ENCODE assay signal across 1 cellular context in the genomic region with DNA sequence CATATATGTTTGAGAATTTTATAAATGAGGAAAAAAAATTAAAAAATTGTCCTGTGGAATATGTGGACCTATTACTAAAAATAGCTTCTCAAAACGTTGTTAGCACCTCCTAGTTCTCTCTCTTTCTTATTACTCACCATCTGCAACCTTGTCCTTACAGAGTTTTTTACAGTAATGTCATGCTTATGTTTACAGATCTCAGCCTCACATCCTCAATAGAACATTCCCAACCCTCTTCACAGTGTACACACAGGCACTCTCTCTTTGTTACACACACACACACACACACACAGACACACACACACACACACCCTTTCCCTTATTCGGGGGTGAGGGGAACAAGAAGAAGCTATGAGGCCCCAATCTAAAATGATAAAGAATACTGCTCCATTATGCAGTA.
TF ChIP-seq lines count a peak whose summit lies in the region.

No MANE protein-coding gene starts in this region.

TF ChIP-seq in IMR-90, 13 proteins besides CTCF, POLR2A, EP300 and RAD21 (continued from another document):
- TF ChIP-seq, protein P1, sequence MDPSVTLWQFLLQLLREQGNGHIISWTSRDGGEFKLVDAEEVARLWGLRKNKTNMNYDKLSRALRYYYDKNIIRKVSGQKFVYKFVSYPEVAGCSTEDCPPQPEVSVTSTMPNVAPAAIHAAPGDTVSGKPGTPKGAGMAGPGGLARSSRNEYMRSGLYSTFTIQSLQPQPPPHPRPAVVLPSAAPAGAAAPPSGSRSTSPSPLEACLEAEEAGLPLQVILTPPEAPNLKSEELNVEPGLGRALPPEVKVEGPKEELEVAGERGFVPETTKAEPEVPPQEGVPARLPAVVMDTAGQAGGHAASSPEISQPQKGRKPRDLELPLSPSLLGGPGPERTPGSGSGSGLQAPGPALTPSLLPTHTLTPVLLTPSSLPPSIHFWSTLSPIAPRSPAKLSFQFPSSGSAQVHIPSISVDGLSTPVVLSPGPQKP (IDR thresholded peaks at IDR 0.05; ENCODE audit: borderline replicate concordance, low read depth, low read length) = no peak
